ENCODE assay signal across 2 cellular contexts in genomic region chr5:177554474-177555111, GRCh38.
TF ChIP-seq lines count a peak whose summit lies in the region.

FAM193B (minus strand) TSS chr5:177554563; CDS start chr5:177554458, 105 bp downstream.

TF ChIP-seq in HEK293, 187 proteins besides CTCF, POLR2A, EP300 and RAD21 (continued from another document and continues in another):
- TF ChIP-seq ZNF324 (tag by site-specific recombination; IDR thresholded peaks at IDR 0.05) (no peak), ZNF292 (tag by site-specific recombination; IDR thresholded peaks at IDR 0.05; ENCODE audit: borderline replicate concordance, low read depth) (no peak), ZBTB11 (tag by site-specific recombination; conservative IDR thresholded peaks at IDR 0.05; ENCODE audit: low read depth) (no peak), ZNF837 (tag by site-specific recombination; IDR thresholded peaks at IDR 0.05) (no peak), ZNF341 (tag by site-specific recombination; IDR thresholded peaks at IDR 0.05; ENCODE audit: low read depth) (peak; percentile 90), ZNF23 (tag by site-specific recombination; IDR thresholded peaks at IDR 0.05; ENCODE audit: borderline replicate concordance) (no peak), ZNF140 (tag by site-specific recombination; IDR thresholded peaks at IDR 0.05) (no peak), SCRT2 (tag by site-specific recombination; IDR thresholded peaks at IDR 0.05) (peak; percentile 63; the same call in 1 of the 2 replicates), ZNF529 (tag by site-specific recombination; IDR thresholded peaks at IDR 0.05; ENCODE audit: insufficient replicate concordance) (no peak), ZNF560 (tag by site-specific recombination; IDR thresholded peaks at IDR 0.05; ENCODE audit: borderline replicate concordance) (no peak), ZNF362 (tag by site-specific recombination; IDR thresholded peaks at IDR 0.05) (no peak), ZNF629 (tag by site-specific recombination; IDR thresholded peaks at IDR 0.05) (0 out of 2 replicates have a peak, but pooled peaks have one; percentile 13), ZNF600 (tag by site-specific recombination; IDR thresholded peaks at IDR 0.05) (peak; percentile 45), ZBTB48 (tag by site-specific recombination; IDR thresholded peaks at IDR 0.05) (no peak), ZNF416 (tag by site-specific recombination; IDR thresholded peaks at IDR 0.05) (no peak), ZNF114 (tag by site-specific recombination; IDR thresholded peaks at IDR 0.05) (no peak), KLF9 (tag by site-specific recombination; IDR thresholded peaks at IDR 0.05; ENCODE audit: low read depth) (peak; percentile 35; the same call in 1 of the 2 replicates), KLF16 (tag by site-specific recombination; IDR thresholded peaks at IDR 0.05) (no peak), PBX3 (CRISPR knock-in tag; IDR thresholded peaks at IDR 0.05) (no peak), ZBTB8A (tag by site-specific recombination; IDR thresholded peaks at IDR 0.05) (0 out of 2 replicates have a peak, but pooled peaks have one; percentile 13), BCL6B (tag by site-specific recombination; IDR thresholded peaks at IDR 0.05) (no peak), ZBTB7A (tag by site-specific recombination; IDR thresholded peaks at IDR 0.05; ENCODE audit: low read depth) (no peak), KLF1 (tag by site-specific recombination; IDR thresholded peaks at IDR 0.05) (peak; percentile 77), ZSCAN4 (tag by site-specific recombination; IDR thresholded peaks at IDR 0.05) (no peak), ZNF433 (tag by site-specific recombination; IDR thresholded peaks at IDR 0.05; ENCODE audit: low read depth) (no peak)

TF ChIP-seq in SK-N-SH, 30 proteins besides CTCF, POLR2A, EP300 and RAD21 (continued from another document):
- TF ChIP-seq REST (IDR thresholded peaks at IDR 0.05; ENCODE audit: low read depth, low read length) (no peak), JUND (IDR thresholded peaks at IDR 0.05) (no peak), RFX5 (IDR thresholded peaks at IDR 0.05; ENCODE audit: low read length) (no peak), POLR2AphosphoS5 (IDR thresholded peaks at IDR 0.05; ENCODE audit: low read depth, low read length) (peak; percentile 59), NRF1 (IDR thresholded peaks at IDR 0.05; ENCODE audit: low read depth, low read length) (peak; percentile 62; the same call in 1 of the 2 replicates), GABPA (IDR thresholded peaks at IDR 0.05; ENCODE audit: low read depth) (no peak), MAX (IDR thresholded peaks at IDR 0.05; ENCODE audit: low read depth) (peak; percentile 28; the same call in 1 of the 2 replicates), TCF12 (IDR thresholded peaks at IDR 0.05) (peak; percentile 39; the same call in 1 of the 2 replicates), TEAD4 (IDR thresholded peaks at IDR 0.05; ENCODE audit: borderline replicate concordance, insufficient read depth) (no peak), SIN3A (IDR thresholded peaks at IDR 0.05; ENCODE audit: borderline replicate concordance, low read depth, low read length) (no peak), RXRA (IDR thresholded peaks at IDR 0.05; ENCODE audit: borderline replicate concordance, low read depth) (no peak), USF1 (IDR thresholded peaks at IDR 0.05; ENCODE audit: borderline replicate concordance, low read depth) (peak; percentile 29; the same call in 1 of the 2 replicates), USF2 (IDR thresholded peaks at IDR 0.05; ENCODE audit: borderline replicate concordance, low read depth, low read length) (no peak), PBX3 (IDR thresholded peaks at IDR 0.05) (no peak), MXI1 (IDR thresholded peaks at IDR 0.05; ENCODE audit: low read depth, low read length) (peak; percentile 72), YY1 (IDR thresholded peaks at IDR 0.05; ENCODE audit: low read depth) (peak; percentile 99)
